In the genomic region with DNA sequence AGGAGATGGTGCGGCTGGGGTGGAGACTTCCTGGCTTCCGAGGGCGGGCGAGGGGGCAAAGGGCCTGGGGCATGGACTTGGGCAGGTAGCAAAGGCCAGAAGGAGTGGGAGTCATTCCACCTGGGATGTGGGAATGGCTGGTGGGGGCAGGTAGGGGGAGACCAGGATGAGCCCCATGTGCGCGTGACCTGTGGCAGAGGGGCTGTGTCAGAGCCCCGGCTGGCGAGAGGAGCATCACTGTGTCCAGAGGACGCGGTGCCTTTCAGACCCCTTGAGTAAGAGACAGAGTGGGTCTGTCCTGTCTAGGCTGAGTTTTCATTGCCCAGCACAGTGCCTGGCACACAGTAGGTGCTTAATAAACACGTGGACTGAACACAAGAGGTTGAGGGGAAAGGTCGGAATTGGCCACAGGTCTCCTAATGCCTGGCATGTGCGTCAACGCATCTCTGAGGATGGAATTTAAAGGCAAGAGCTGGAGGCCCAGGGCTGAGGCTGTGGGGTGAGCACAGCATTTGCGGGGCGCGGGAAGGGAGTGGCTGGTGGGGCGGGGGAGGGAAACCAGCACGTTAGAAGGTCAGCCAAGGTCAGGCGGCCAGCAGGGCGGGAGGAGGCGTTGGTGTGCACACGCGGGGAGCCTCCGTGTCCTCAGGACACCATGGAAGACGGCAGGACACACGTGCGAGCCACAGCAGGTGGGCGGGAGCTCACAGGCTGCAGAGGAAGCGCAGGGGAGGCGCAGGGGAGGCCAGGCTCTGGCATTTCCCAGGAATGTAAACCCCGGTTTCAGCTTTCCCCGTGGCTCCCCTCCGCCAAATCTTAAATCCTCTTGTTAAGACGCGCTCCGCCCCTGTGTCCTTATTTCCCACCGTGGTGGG, we compare ENCODE assay signal across 16 cellular contexts. TPM values are rescaled to one million over a fixed set of nuclear protein-coding genes. Genes with fewer than 3 reads are reported as not detected.
DNase-seq lines count a peak whose midpoint lies in the region; TF ChIP-seq lines count a peak whose summit lies in the region.
"Had no signal": no experiment of that assay in that cellular context is flagged by ENCODE, and none has a peak within 500 bp of the region (broad histone marks: within the 10 kb centered on the region; RNA-seq: fewer than 3 reads in every experiment).

No MANE protein-coding gene starts in this region.

- H2AFZ ChIP-seq in OCI-LY3 (ENCODE audit: low read depth, low read length): no peak overlapping the region
- H2AFZ ChIP-seq in hepatocyte: no peak overlapping the region
- H2AFZ ChIP-seq in neuronal stem cell (ENCODE audit: low read length): no peak overlapping the region

- H4K20me1 ChIP-seq in OCI-LY3 (ENCODE audit: insufficient read depth, low read length) (peaks cover 75% of the 10 kb centered on the region), hepatocyte (ENCODE audit: insufficient read depth, poor library complexity, severe bottlenecking) (peaks cover 57% of the 10 kb centered on the region)

- 74% methylated on average over 24 of the region's 38 CpGs for WGBS in hepatocyte (ENCODE audit: low lambda C conversion rate, missing lambda C conversion rate)
- WGBS in neuronal stem cell (ENCODE audit: extremely low coverage in 2 of 2, insufficient read length in 2 of 2, insufficient replicate concordance in 1 of 2), 2 donors: no CpG with 5 or more reads among the region's 38 CpGs
- WGBS in stomach, 5 donors: 67 to 76% (median 72%) methylated on average over 37 to 38 of the region's 38 CpGs

- peak overlapping the region; percentile 65 for H3K18ac ChIP-seq in neuronal stem cell (ENCODE audit: low read length)

- peaks cover 24% of the 10 kb centered on the region for H3K79me1 ChIP-seq in neuronal stem cell (ENCODE audit: low read depth, low read length)

- intact Hi-C loops in Caco-2 (cut with micrococcal nuclease; ENCODE audit: unreplicated experiment) (no loop called here), stomach (cut with DNase I; ENCODE audit: low total_unique reads) (no loop called here)

- H2BK5ac ChIP-seq in neuronal stem cell (ENCODE audit: low read length): peak overlapping the region; percentile 42

- H3K4me1 ChIP-seq in Caco-2 (peaks cover 35% of the 10 kb centered on the region), OCI-LY3 (ENCODE audit: low read length) (peaks cover 21% of the 10 kb centered on the region), hepatocyte (ENCODE audit: insufficient read depth) (peaks cover 49% of the 10 kb centered on the region), neuronal stem cell (ENCODE audit: control insufficient read depth in 2 of 2, insufficient read depth in 1 of 2, low read depth in 1 of 2, low read length in 2 of 2) (peaks cover 8 to 12% of the 10 kb centered on the region in 2 donors), stomach (peaks cover 13 to 55% (median 41%) of the 10 kb centered on the region in 4 donors)

- peaks cover 46% of the 10 kb centered on the region for H3K4me1 Mint-ChIP-seq in Caco-2 (ENCODE audit: low read depth, unreplicated experiment)
- H3K4me1 Mint-ChIP-seq: activated CD8-positive, alpha-beta memory T cell treated with anti-CD3 and anti-CD28 coated beads, Interleukin-2, amount 10 ng/mL, durations not matched to agents 7 days and 5 days had no signal

- no peak overlapping the region for H3K9ac ChIP-seq in OCI-LY3 (ENCODE audit: low read length)
- peak overlapping the region; percentile 14 for H3K9ac ChIP-seq in neuronal stem cell (ENCODE audit: low read depth, low read length, poor library complexity)

- H3K9me3 Mint-ChIP-seq in Caco-2 (ENCODE audit: unreplicated experiment): no peaks in the 10 kb centered on the region
- H3K9me3 Mint-ChIP-seq: activated naive CD4-positive, alpha-beta T cell treated with anti-CD3 and anti-CD28 coated beads, Interleukin-2, amount 50 U/mL, for 24 hours had no signal

- no peaks in the 10 kb centered on the region for H3K27me3 Mint-ChIP-seq in Caco-2 (ENCODE audit: insufficient read depth, unreplicated experiment)
- H3K27me3 Mint-ChIP-seq: activated CD8-positive, alpha-beta memory T cell treated with anti-CD3 and anti-CD28 coated beads, Interleukin-2, amount 10 ng/mL, durations not matched to agents 7 days and 5 days; activated naive CD4-positive, alpha-beta T cell treated with anti-CD3 and anti-CD28 coated beads, Interleukin-2, amount 50 U/mL, for 24 hours had no signal

- no peak overlapping the region for H3K4ac ChIP-seq in neuronal stem cell (ENCODE audit: low read length)

- H3K14ac ChIP-seq in neuronal stem cell (ENCODE audit: low read length): peak overlapping the region; percentile 63

- H4K8ac ChIP-seq in neuronal stem cell (ENCODE audit: low read depth, low read length): no peak overlapping the region

- no peak overlapping the region for H4K91ac ChIP-seq in neuronal stem cell (ENCODE audit: low read depth, low read length, poor library complexity)

- CTCF ChIA-PET in Caco-2 (lab: Charles Lee): no interaction called here

- DNase-seq in Caco-2 (no peak), hepatocyte (ENCODE audit: low spot score) (peak; percentile 30), neuronal stem cell (ENCODE audit: low spot score) (no peak), stomach (no peak), NCI-H524 treated with DMSO at 0.1 percent for 48 hours (lab: John Stamatoyannopoulos, UW) (no peak), D341Med (ENCODE audit: low spot score) (no peak), NOMO-1 treated with DMSO at 0.1 percent for 48 hours (lab: John Stamatoyannopoulos, UW; ENCODE audit: unreplicated experiment) (no peak)
- DNase-seq: activated CD8-positive, alpha-beta memory T cell treated with anti-CD3 and anti-CD28 coated beads, Interleukin-2, amount 10 ng/mL, durations not matched to agents 7 days and 5 days; caudate nucleus; DMS79 treated with DMSO at 0.1 percent for 48 hours; MV-4-11; SIG-M5; stimulated activated CD4-positive, alpha-beta T cell treated with anti-CD3 and anti-CD28 coated beads, Interleukin-4, amount 100 ng/mL, for 1 hour; stimulated activated naive CD4-positive, alpha-beta T cell treated with Interleukin-2 at 50 U/mL for 16 hours had no signal

- H3K36me3 Mint-ChIP-seq in Caco-2 (ENCODE audit: insufficient read depth, unreplicated experiment): peaks cover 74% of the 10 kb centered on the region
- H3K36me3 Mint-ChIP-seq: activated CD8-positive, alpha-beta memory T cell treated with anti-CD3 and anti-CD28 coated beads, Interleukin-2, amount 10 ng/mL, durations not matched to agents 7 days and 5 days had no signal

- H3K4me3 ChIP-seq in Caco-2 (ENCODE audit: low read depth, low read length) (no peak overlapping the region), OCI-LY3 (ENCODE audit: low read length) (no peak overlapping the region), hepatocyte (no peak overlapping the region), neuronal stem cell (ENCODE audit: low read length in 2 of 2) (no peak overlapping the region), stomach (no peak overlapping the region)

- H3K27me3 ChIP-seq in Caco-2 (replicated peaks; ENCODE audit: control insufficient read depth, insufficient read depth, low read length) (no peaks in the 10 kb centered on the region), OCI-LY3 (ENCODE audit: low read depth, low read length) (no peaks in the 10 kb centered on the region), hepatocyte (no peaks in the 10 kb centered on the region), neuronal stem cell (ENCODE audit: control insufficient read depth in 3 of 3, insufficient read depth in 3 of 3, low read depth in 1 of 3, low read length in 3 of 3) (no peaks in the 10 kb centered on the region), stomach (no peaks in the 10 kb centered on the region)

- peak overlapping the region; percentile 83 for H3K23ac ChIP-seq in neuronal stem cell (ENCODE audit: low read depth, low read length, poor library complexity)

- no peak overlapping the region for H2BK12ac ChIP-seq in neuronal stem cell (ENCODE audit: low read length)

- H3K79me2 ChIP-seq in OCI-LY3 (ENCODE audit: low read length) (peaks cover 77% of the 10 kb centered on the region), hepatocyte (peaks cover 93% of the 10 kb centered on the region)

- H3K9me3 ChIP-seq in Caco-2: no peaks in the 10 kb centered on the region
- peaks cover 6% of the 10 kb centered on the region; the same call in 1 of the 2 replicates for H3K9me3 ChIP-seq in OCI-LY3 (ENCODE audit: insufficient read depth, low read length)
- H3K9me3 ChIP-seq in hepatocyte (ENCODE audit: low read depth): no peaks in the 10 kb centered on the region
- H3K9me3 ChIP-seq in neuronal stem cell (replicated peaks in 1 of 2; ENCODE audit: control insufficient read depth in 2 of 2, insufficient read depth in 1 of 2, low read depth in 1 of 2, low read length in 2 of 2): peaks cover 0 to 3% of the 10 kb centered on the region in 2 donors
- no peaks in the 10 kb centered on the region for H3K9me3 ChIP-seq in stomach

- TF ChIP-seq CTCF in Caco-2 (IDR thresholded peaks at IDR 0.05; ENCODE audit: insufficient read depth in 1 of 2, low read depth in 1 of 2, low read length in 1 of 2, severe bottlenecking in 1 of 2, unreplicated experiment in 1 of 2): no peak
- TF ChIP-seq CTCF in OCI-LY3 (IDR thresholded peaks at IDR 0.05; ENCODE audit: low read depth, low read length): no peak
- TF ChIP-seq CTCF in hepatocyte (IDR thresholded peaks at IDR 0.05; ENCODE audit: poor library complexity): no peak
- TF ChIP-seq CTCF in stomach (IDR thresholded peaks at IDR 0.05): no peak

- peak overlapping the region; percentile 5 for H2BK120ac ChIP-seq in neuronal stem cell (ENCODE audit: low read depth, low read length)

- peak overlapping the region; percentile 52; the same call in 1 of the 2 replicates for H3K4me2 ChIP-seq in OCI-LY3 (ENCODE audit: low read length)
- peak overlapping the region; percentile 15 for H3K4me2 ChIP-seq in hepatocyte
- H3K4me2 ChIP-seq in neuronal stem cell (ENCODE audit: insufficient read depth, low read length, poor library complexity, severe bottlenecking): no peak overlapping the region

- no peaks in the 10 kb centered on the region for H3K9me2 ChIP-seq in hepatocyte (replicated peaks; ENCODE audit: insufficient read depth)

- POLR2A ChIA-PET in Caco-2 (lab: Charles Lee): interaction anchor here (0.5 kb wide), 1 partner anchor 506 kb away, joined by 4 read pairs; the partner anchor contains the start of gene COL26A1

- H3K27ac Mint-ChIP-seq in Caco-2 (ENCODE audit: unreplicated experiment): peak overlapping the region; percentile 91
- H3K27ac Mint-ChIP-seq: activated CD8-positive, alpha-beta memory T cell treated with anti-CD3 and anti-CD28 coated beads, Interleukin-2, amount 10 ng/mL, durations not matched to agents 7 days and 5 days; activated naive CD4-positive, alpha-beta T cell treated with anti-CD3 and anti-CD28 coated beads, Interleukin-2, amount 50 U/mL, for 24 hours had no signal

- no peak overlapping the region for H2BK15ac ChIP-seq in neuronal stem cell (ENCODE audit: low read length)

- peak overlapping the region; percentile 75 for H3K4me3 Mint-ChIP-seq in Caco-2 (ENCODE audit: unreplicated experiment)
- H3K4me3 Mint-ChIP-seq: activated CD8-positive, alpha-beta memory T cell treated with anti-CD3 and anti-CD28 coated beads, Interleukin-2, amount 10 ng/mL, durations not matched to agents 7 days and 5 days; activated naive CD4-positive, alpha-beta T cell treated with anti-CD3 and anti-CD28 coated beads, Interleukin-2, amount 50 U/mL, for 24 hours had no signal

- no TSS peak for BruUV-seq in Caco-2 (replicated peaks; lab: Mats Ljungman, UMichigan)

- peak overlapping the region; percentile 78 for H2AK5ac ChIP-seq in neuronal stem cell (ENCODE audit: low read depth, low read length)

- no peak overlapping the region for H3K27ac ChIP-seq in OCI-LY3 (ENCODE audit: low read length)
- peak overlapping the region; percentile 64 for H3K27ac ChIP-seq in hepatocyte
- H3K27ac ChIP-seq in neuronal stem cell (replicated peaks; ENCODE audit: low read length): peak overlapping the region; percentile 20
- peak overlapping the region in 2 of 5 donors; percentile 17 to 71 for H3K27ac ChIP-seq in stomach

- no peak for TF ChIP-seq EP300 in stomach (IDR thresholded peaks at IDR 0.05)

- no peak for TF ChIP-seq POLR2A in stomach (IDR thresholded peaks at IDR 0.05)

- no peaks in the 10 kb centered on the region; the same call in 1 of the 2 replicates for H3K36me3 ChIP-seq in Caco-2 (ENCODE audit: control insufficient read depth, insufficient read depth, low read length)
- H3K36me3 ChIP-seq in OCI-LY3 (replicated peaks; ENCODE audit: low read depth, low read length): no peaks in the 10 kb centered on the region
- no peaks in the 10 kb centered on the region for H3K36me3 ChIP-seq in hepatocyte (replicated peaks; ENCODE audit: insufficient read depth, low read depth)
- H3K36me3 ChIP-seq in neuronal stem cell (replicated peaks in 1 of 2; ENCODE audit: control insufficient read depth in 2 of 2, insufficient read depth in 2 of 2, low read length in 2 of 2): no peaks in the 10 kb centered on the region
- no peaks in the 10 kb centered on the region for H3K36me3 ChIP-seq in stomach

RNA-seq across cellular contexts. Expression of gene CUX1, which starts 51.8 kb away (rescaled TPM):
- 113 and 116 TPM in 2 replicates for total RNA-seq in Caco-2 (2022)
- total RNA-seq in hepatocyte: 60.1 and 64.3 TPM in 2 replicates
- polyA plus RNA-seq in hepatocyte: 76.8 and 92.5 TPM in 2 replicates
- polyA plus RNA-seq in neuronal stem cell (2013, experiment 1 of 2): 47.3 TPM
- polyA plus RNA-seq in neuronal stem cell (2013, experiment 2 of 2): 46.1 TPM
- total RNA-seq in stomach: 100 to 1,000 TPM in 2 of 5 donors, 10 to 100 TPM in 3; 44.3 to 201 (median 70.1) TPM
- 10 to 100 TPM; 24.7 to 39.6 (median 33.8) TPM for polyA plus RNA-seq in stomach
